Comparison of ENCODE assay signal across 1 cellular context in the genomic region with DNA sequence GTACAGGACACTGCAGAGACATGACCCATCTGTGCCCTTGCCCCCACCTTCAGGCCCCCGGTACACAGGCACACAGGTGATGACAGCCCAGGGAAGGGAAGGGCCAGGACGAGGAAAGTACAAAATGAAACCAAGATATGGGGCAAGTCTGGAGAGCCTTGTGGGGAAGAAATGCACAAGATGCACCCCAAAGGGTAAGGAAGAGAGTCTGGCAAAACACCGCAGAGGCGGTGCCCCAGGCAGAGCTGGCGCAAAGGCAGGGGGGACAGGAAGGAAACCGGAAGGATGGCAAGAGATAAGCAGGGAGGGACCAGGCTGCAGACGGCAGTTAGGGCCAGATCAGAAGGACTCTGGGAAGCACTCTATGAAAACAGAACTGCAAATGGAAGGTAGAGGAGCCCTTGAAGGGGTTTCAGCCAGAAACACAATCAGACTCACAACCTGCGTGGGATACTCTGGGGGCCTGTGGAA.
TF ChIP-seq lines count a peak whose summit lies in the region.

No MANE protein-coding gene starts in this region.

TF ChIP-seq in K562, 482 proteins besides CTCF, POLR2A, EP300 and RAD21 (continued from another document):
- TF ChIP-seq, protein P1, sequence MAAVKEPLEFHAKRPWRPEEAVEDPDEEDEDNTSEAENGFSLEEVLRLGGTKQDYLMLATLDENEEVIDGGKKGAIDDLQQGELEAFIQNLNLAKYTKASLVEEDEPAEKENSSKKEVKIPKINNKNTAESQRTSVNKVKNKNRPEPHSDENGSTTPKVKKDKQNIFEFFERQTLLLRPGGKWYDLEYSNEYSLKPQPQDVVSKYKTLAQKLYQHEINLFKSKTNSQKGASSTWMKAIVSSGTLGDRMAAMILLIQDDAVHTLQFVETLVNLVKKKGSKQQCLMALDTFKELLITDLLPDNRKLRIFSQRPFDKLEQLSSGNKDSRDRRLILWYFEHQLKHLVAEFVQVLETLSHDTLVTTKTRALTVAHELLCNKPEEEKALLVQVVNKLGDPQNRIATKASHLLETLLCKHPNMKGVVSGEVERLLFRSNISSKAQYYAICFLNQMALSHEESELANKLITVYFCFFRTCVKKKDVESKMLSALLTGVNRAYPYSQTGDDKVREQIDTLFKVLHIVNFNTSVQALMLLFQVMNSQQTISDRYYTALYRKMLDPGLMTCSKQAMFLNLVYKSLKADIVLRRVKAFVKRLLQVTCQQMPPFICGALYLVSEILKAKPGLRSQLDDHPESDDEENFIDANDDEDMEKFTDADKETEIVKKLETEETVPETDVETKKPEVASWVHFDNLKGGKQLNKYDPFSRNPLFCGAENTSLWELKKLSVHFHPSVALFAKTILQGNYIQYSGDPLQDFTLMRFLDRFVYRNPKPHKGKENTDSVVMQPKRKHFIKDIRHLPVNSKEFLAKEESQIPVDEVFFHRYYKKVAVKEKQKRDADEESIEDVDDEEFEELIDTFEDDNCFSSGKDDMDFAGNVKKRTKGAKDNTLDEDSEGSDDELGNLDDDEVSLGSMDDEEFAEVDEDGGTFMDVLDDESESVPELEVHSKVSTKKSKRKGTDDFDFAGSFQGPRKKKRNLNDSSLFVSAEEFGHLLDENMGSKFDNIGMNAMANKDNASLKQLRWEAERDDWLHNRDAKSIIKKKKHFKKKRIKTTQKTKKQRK (IDR thresholded peaks at IDR 0.05; ENCODE audit: borderline replicate concordance, low read depth, low read length), result no peak
- TF ChIP-seq, protein P2, sequence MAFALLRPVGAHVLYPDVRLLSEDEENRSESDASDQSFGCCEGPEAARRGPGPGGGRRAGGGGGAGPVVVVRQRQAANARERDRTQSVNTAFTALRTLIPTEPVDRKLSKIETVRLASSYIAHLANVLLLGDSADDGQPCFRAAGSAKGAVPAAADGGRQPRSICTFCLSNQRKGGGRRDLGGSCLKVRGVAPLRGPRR (CRISPR knock-in tag; IDR thresholded peaks at IDR 0.05), result no peak
- TF ChIP-seq, protein P3, sequence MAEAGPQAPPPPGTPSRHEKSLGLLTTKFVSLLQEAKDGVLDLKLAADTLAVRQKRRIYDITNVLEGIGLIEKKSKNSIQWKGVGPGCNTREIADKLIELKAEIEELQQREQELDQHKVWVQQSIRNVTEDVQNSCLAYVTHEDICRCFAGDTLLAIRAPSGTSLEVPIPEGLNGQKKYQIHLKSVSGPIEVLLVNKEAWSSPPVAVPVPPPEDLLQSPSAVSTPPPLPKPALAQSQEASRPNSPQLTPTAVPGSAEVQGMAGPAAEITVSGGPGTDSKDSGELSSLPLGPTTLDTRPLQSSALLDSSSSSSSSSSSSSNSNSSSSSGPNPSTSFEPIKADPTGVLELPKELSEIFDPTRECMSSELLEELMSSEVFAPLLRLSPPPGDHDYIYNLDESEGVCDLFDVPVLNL (CRISPR knock-in tag; IDR thresholded peaks at IDR 0.05; ENCODE audit: low read depth), result no peak
- TF ChIP-seq, protein P4, sequence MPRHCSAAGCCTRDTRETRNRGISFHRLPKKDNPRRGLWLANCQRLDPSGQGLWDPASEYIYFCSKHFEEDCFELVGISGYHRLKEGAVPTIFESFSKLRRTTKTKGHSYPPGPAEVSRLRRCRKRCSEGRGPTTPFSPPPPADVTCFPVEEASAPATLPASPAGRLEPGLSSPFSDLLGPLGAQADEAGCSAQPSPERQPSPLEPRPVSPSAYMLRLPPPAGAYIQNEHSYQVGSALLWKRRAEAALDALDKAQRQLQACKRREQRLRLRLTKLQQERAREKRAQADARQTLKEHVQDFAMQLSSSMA (CRISPR knock-in tag; IDR thresholded peaks at IDR 0.05), result no peak
- TF ChIP-seq ZC3H4 (CRISPR knock-in tag; IDR thresholded peaks at IDR 0.05; ENCODE audit: borderline replicate concordance) (no peak), ZNF431 (CRISPR knock-in tag; IDR thresholded peaks at IDR 0.05) (no peak), HNRNPK (IDR thresholded peaks at IDR 0.05; ENCODE audit: low read depth, low read length, poor library complexity, severe bottlenecking) (no peak), ZNF3 (CRISPR knock-in tag; IDR thresholded peaks at IDR 0.05) (no peak), BRD4 (IDR thresholded peaks at IDR 0.05) (no peak), SRF (CRISPR knock-in tag; IDR thresholded peaks at IDR 0.05) (0 out of 4 replicates have a peak, but pooled peaks of 1 of the 2 experiments have one; percentile 41), ESRRB (CRISPR knock-in tag; IDR thresholded peaks at IDR 0.05; ENCODE audit: borderline replicate concordance) (no peak), ARNT (IDR thresholded peaks at IDR 0.05) (peak in 1 of 2 experiments; percentile 32; a peak in 1 of 4 replicates), MAFK (IDR thresholded peaks at IDR 0.05; ENCODE audit: low read length) (no peak), DIDO1 (tag; IDR thresholded peaks at IDR 0.05; ENCODE audit: low read depth) (no peak), ZNF133 (CRISPR knock-in tag; IDR thresholded peaks at IDR 0.05) (no peak), SP2 (IDR thresholded peaks at IDR 0.05; ENCODE audit: extremely low read depth, low read depth, low read length, poor library complexity, severe bottlenecking) (no peak), NR3C1 (CRISPR knock-in tag; IDR thresholded peaks at IDR 0.05) (no peak), PURB (CRISPR knock-in tag; IDR thresholded peaks at IDR 0.05; ENCODE audit: low read depth) (no peak), TEAD4 (IDR thresholded peaks at IDR 0.05; ENCODE audit: low read length) (peak; percentile 47; the same call in 1 of the 2 replicates), TEAD4 (CRISPR knock-in tag; IDR thresholded peaks at IDR 0.05; ENCODE audit: borderline replicate concordance) (no peak), ZNF165 (CRISPR knock-in tag; IDR thresholded peaks at IDR 0.05; ENCODE audit: borderline replicate concordance) (no peak), MED1 (CRISPR knock-in tag; IDR thresholded peaks at IDR 0.05; ENCODE audit: borderline replicate concordance) (no peak), CBX1 (IDR thresholded peaks at IDR 0.05; ENCODE audit: low read depth) (no peak)
- TF ChIP-seq, protein P5, sequence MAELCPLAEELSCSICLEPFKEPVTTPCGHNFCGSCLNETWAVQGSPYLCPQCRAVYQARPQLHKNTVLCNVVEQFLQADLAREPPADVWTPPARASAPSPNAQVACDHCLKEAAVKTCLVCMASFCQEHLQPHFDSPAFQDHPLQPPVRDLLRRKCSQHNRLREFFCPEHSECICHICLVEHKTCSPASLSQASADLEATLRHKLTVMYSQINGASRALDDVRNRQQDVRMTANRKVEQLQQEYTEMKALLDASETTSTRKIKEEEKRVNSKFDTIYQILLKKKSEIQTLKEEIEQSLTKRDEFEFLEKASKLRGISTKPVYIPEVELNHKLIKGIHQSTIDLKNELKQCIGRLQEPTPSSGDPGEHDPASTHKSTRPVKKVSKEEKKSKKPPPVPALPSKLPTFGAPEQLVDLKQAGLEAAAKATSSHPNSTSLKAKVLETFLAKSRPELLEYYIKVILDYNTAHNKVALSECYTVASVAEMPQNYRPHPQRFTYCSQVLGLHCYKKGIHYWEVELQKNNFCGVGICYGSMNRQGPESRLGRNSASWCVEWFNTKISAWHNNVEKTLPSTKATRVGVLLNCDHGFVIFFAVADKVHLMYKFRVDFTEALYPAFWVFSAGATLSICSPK (IDR thresholded peaks at IDR 0.05; ENCODE audit: borderline replicate concordance), result no peak
- TF ChIP-seq, protein P6, sequence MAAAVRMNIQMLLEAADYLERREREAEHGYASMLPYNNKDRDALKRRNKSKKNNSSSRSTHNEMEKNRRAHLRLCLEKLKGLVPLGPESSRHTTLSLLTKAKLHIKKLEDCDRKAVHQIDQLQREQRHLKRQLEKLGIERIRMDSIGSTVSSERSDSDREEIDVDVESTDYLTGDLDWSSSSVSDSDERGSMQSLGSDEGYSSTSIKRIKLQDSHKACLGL (CRISPR knock-in tag; IDR thresholded peaks at IDR 0.05; ENCODE audit: borderline replicate concordance, poor library complexity, severe bottlenecking), result no peak
- TF ChIP-seq, protein P7, sequence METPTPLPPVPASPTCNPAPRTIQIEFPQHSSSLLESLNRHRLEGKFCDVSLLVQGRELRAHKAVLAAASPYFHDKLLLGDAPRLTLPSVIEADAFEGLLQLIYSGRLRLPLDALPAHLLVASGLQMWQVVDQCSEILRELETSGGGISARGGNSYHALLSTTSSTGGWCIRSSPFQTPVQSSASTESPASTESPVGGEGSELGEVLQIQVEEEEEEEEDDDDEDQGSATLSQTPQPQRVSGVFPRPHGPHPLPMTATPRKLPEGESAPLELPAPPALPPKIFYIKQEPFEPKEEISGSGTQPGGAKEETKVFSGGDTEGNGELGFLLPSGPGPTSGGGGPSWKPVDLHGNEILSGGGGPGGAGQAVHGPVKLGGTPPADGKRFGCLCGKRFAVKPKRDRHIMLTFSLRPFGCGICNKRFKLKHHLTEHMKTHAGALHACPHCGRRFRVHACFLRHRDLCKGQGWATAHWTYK (CRISPR knock-in tag; IDR thresholded peaks at IDR 0.05), result peak; percentile 58; the same call in 1 of the 2 replicates
